Comparison of ENCODE assay signal across 24 cellular contexts in genomic region chr3:37217098-37217849, GRCh38. TPM values are rescaled to one million over a fixed set of nuclear protein-coding genes. Genes with fewer than 3 reads are reported as not detected.
DNase-seq lines count a peak whose midpoint lies in the region; ATAC-seq lines count a peak whose summit lies in the region.
"Had no signal": no experiment of that assay in that cellular context is flagged by ENCODE, and none has a peak within 500 bp of the region (broad histone marks: within the 10 kb centered on the region; RNA-seq: fewer than 3 reads in every experiment).

No MANE protein-coding gene starts in this region.

- no peak overlapping the region for H3K4me3 ChIP-seq in effector memory CD4-positive, alpha-beta T cell (ENCODE audit: insufficient read depth, low read depth, low read length, poor library complexity, severe bottlenecking)
- no peak overlapping the region for H3K4me3 ChIP-seq in aorta (ENCODE audit: low read length in 2 of 2)
- H3K4me3 ChIP-seq: A549, testis had no signal

- no peak overlapping the region for H3K27ac ChIP-seq in effector memory CD4-positive, alpha-beta T cell (ENCODE audit: insufficient read depth, low read length, poor library complexity, severe bottlenecking)
- H3K27ac ChIP-seq in aorta (ENCODE audit: low read depth in 1 of 2, low read length in 2 of 2) = no peak overlapping the region
- H3K27ac ChIP-seq: parathyroid adenoma, testis had no signal

- H3K4me1 Mint-ChIP-seq in activated naive CD4-positive, alpha-beta T cell treated with anti-CD3 and anti-CD28 coated beads, Interleukin-2, amount 10 ng/mL, durations not matched to agents 7 days and 5 days = peaks cover 6% of the 10 kb centered on the region
- H3K4me1 Mint-ChIP-seq in activated naive CD4-positive, alpha-beta T cell treated with anti-CD3 and anti-CD28 coated beads for 36 hours (ENCODE audit: low read depth) = peaks cover 7% of the 10 kb centered on the region
- H3K4me1 Mint-ChIP-seq: neural crest cell had no signal

- H3K4me3 Mint-ChIP-seq in activated naive CD4-positive, alpha-beta T cell treated with anti-CD3 and anti-CD28 coated beads, Interleukin-2, amount 10 ng/mL, durations not matched to agents 7 days and 5 days = no peak overlapping the region
- no peak overlapping the region for H3K4me3 Mint-ChIP-seq in activated naive CD4-positive, alpha-beta T cell treated with anti-CD3 and anti-CD28 coated beads for 36 hours
- H3K4me3 Mint-ChIP-seq: neural crest cell had no signal

- H3K36me3 Mint-ChIP-seq in activated naive CD4-positive, alpha-beta T cell treated with anti-CD3 and anti-CD28 coated beads, Interleukin-2, amount 10 ng/mL, durations not matched to agents 7 days and 5 days = no peaks in the 10 kb centered on the region
- no peaks in the 10 kb centered on the region for H3K36me3 Mint-ChIP-seq in activated naive CD4-positive, alpha-beta T cell treated with anti-CD3 and anti-CD28 coated beads for 36 hours (ENCODE audit: low read depth)

- no peaks in the 10 kb centered on the region for H3K36me3 ChIP-seq in effector memory CD4-positive, alpha-beta T cell (ENCODE audit: control insufficient read depth, insufficient read depth, low read length)
- no peaks in the 10 kb centered on the region for H3K36me3 ChIP-seq in aorta (ENCODE audit: control insufficient read depth in 1 of 2, insufficient read depth in 2 of 2, low read length in 1 of 2)

- WGBS in aorta, 2 donors = 89 to 95% methylated on average over 10 of the region's 10 CpGs

- peaks cover 12% of the 10 kb centered on the region for H3K27me3 Mint-ChIP-seq in activated naive CD4-positive, alpha-beta T cell treated with anti-CD3 and anti-CD28 coated beads, Interleukin-2, amount 10 ng/mL, durations not matched to agents 7 days and 5 days
- H3K27me3 Mint-ChIP-seq in activated naive CD4-positive, alpha-beta T cell treated with anti-CD3 and anti-CD28 coated beads for 36 hours (ENCODE audit: low read depth) = no peaks in the 10 kb centered on the region

- H3K9me3 ChIP-seq in effector memory CD4-positive, alpha-beta T cell (ENCODE audit: control insufficient read depth, low read length) = no peaks in the 10 kb centered on the region
- no peaks in the 10 kb centered on the region for H3K9me3 ChIP-seq in aorta (ENCODE audit: control insufficient read depth, low read length)
- H3K9me3 ChIP-seq: A549, testis had no signal

- CTCF ChIA-PET in activated naive CD4-positive, alpha-beta T cell treated with anti-CD3 and anti-CD28 coated beads, Interleukin-2, amount 10 ng/mL, durations not matched to agents 7 days and 5 days (lab: Charles Lee) = no interaction called here
- CTCF ChIA-PET in activated naive CD4-positive, alpha-beta T cell treated with anti-CD3 and anti-CD28 coated beads for 36 hours (lab: Charles Lee) = interaction anchor here (0.5 kb wide), 1 partner anchor 50 kb away, joined by 3 read pairs; no protein-coding TSS in a partner anchor

- H3K9me3 Mint-ChIP-seq in activated naive CD4-positive, alpha-beta T cell treated with anti-CD3 and anti-CD28 coated beads, Interleukin-2, amount 10 ng/mL, durations not matched to agents 7 days and 5 days = no peaks in the 10 kb centered on the region
- no peaks in the 10 kb centered on the region for H3K9me3 Mint-ChIP-seq in activated naive CD4-positive, alpha-beta T cell treated with anti-CD3 and anti-CD28 coated beads for 36 hours
- H3K9me3 Mint-ChIP-seq: neural crest cell had no signal

- intact Hi-C loops in activated naive CD4-positive, alpha-beta T cell treated with anti-CD3 and anti-CD28 coated beads for 36 hours (cut with micrococcal nuclease) = loop anchor here (10.0 kb wide), 1 partner anchor 162 kb away; no protein-coding TSS in a partner anchor
- intact Hi-C loops in aorta (cut with DNase I) = loop anchor here in 1 of 2 donors (5.0 kb wide), 1 partner anchor 195 kb away; no protein-coding TSS in a partner anchor

- H3K27ac Mint-ChIP-seq in activated naive CD4-positive, alpha-beta T cell treated with anti-CD3 and anti-CD28 coated beads, Interleukin-2, amount 10 ng/mL, durations not matched to agents 7 days and 5 days = peak overlapping the region; percentile 39
- H3K27ac Mint-ChIP-seq in activated naive CD4-positive, alpha-beta T cell treated with anti-CD3 and anti-CD28 coated beads for 36 hours = no peak overlapping the region

- H3K27me3 ChIP-seq in effector memory CD4-positive, alpha-beta T cell (replicated peaks; ENCODE audit: control insufficient read depth, insufficient read depth, low read length, poor library complexity, severe bottlenecking) = no peaks in the 10 kb centered on the region
- no peaks in the 10 kb centered on the region for H3K27me3 ChIP-seq in aorta (ENCODE audit: control insufficient read depth in 1 of 2, insufficient read depth in 2 of 2, low read length in 1 of 2)
- H3K27me3 ChIP-seq: testis had no signal

- peak; percentile 33 for ATAC-seq in aorta (ENCODE audit: low FRiP score)
- ATAC-seq: A549 had no signal

- DNase-seq in activated naive CD4-positive, alpha-beta T cell treated with anti-CD3 and anti-CD28 coated beads, Interleukin-2, amount 10 ng/mL, durations not matched to agents 7 days and 5 days = no peak
- no peak for DNase-seq in activated naive CD4-positive, alpha-beta T cell treated with anti-CD3 and anti-CD28 coated beads for 36 hours
- DNase-seq in T-helper 1 cell = peak in 3 of 5 donors; percentile 4 to 29 (median 12)
- DNase-seq in effector memory CD4-positive, alpha-beta T cell = peak in 2 of 3 donors; percentile 2 to 5
- no peak for DNase-seq in aorta
- no peak for DNase-seq in NCI-H2029 (lab: John Stamatoyannopoulos, UW)
- DNase-seq in SHP77 (lab: John Stamatoyannopoulos, UW) = no peak
- no peak for DNase-seq in NK-92 treated with Interleukin-12 subunit alpha and Interleukin-12 subunit beta, amount 100 ng/mL, for 24 hours (lab: John Stamatoyannopoulos, UW)
- DNase-seq: activated CD8-positive, alpha-beta memory T cell treated with anti-CD3 and anti-CD28 coated beads for 24 hours; activated naive CD4-positive, alpha-beta T cell treated with anti-CD3 and anti-CD28 coated beads, Interleukin-2, amount 50 U/mL, for 16 hours; activated T-cell treated with anti-CD3 and anti-CD28 coated beads for 4 hours; AML-193; DMS153; hippocampal formation; left cardiac atrium; NCI-H1930; NCI-H524 treated with DMSO at 0.1 percent for 48 hours; retina; small intestine; stimulated activated naive CD8-positive, alpha-beta T cell treated with anti-CD3 and anti-CD28 coated beads, Interleukin-15, Interleukin-2, amounts not matched to agents 100 U/mL and 50 U/mL, for 24 hours; testis had no signal

- H3K4me1 ChIP-seq in effector memory CD4-positive, alpha-beta T cell (ENCODE audit: control insufficient read depth, insufficient read depth, low read length, poor library complexity, severe bottlenecking) = peaks cover 28% of the 10 kb centered on the region
- no peaks in the 10 kb centered on the region for H3K4me1 ChIP-seq in aorta (ENCODE audit: control insufficient read depth in 1 of 2, insufficient read depth in 2 of 2, low read length in 2 of 2)
- H3K4me1 ChIP-seq: parathyroid adenoma, testis had no signal

RNA-seq across cellular contexts. Expression of gene GOLGA4, which starts 25.8 kb away (rescaled TPM):
- total RNA-seq in activated naive CD4-positive, alpha-beta T cell treated with anti-CD3 and anti-CD28 coated beads for 36 hours = 10 to 100 TPM; 22.3 to 25.4 TPM
- 100 to 1,000 TPM; 111 to 126 TPM for total RNA-seq in aorta
- 10 to 100 TPM; 30.1 to 39.8 TPM for polyA plus RNA-seq in aorta

RNA-seq across cellular contexts. Expression of gene LRRFIP2, which starts 42.9 kb away (rescaled TPM):
- 10 to 100 TPM; 13.3 to 15.3 TPM for total RNA-seq in activated naive CD4-positive, alpha-beta T cell treated with anti-CD3 and anti-CD28 coated beads for 36 hours
- 10 to 100 TPM; 62.9 to 96.9 TPM for total RNA-seq in aorta
- polyA plus RNA-seq in aorta = 10 to 100 TPM; 44.5 to 51.1 TPM

Comparison
In these comparisons a context has a peak if more than half of its experiments do, and no peak if none do; other contexts are left out.
1. DNase-seq: peak in T-helper 1 cell (3 of 5) and effector memory CD4-positive, alpha-beta T cell (2 of 3); none in activated naive CD4-positive, alpha-beta T cell treated with anti-CD3 and anti-CD28 coated beads, Interleukin-2, amount 10 ng/mL, durations not matched to agents 7 days and 5 days (single experiment), activated naive CD4-positive, alpha-beta T cell treated with anti-CD3 and anti-CD28 coated beads for 36 hours (single experiment), aorta (0 of 2), NCI-H2029 (single experiment), SHP77 (0 of 2) and NK-92 treated with Interleukin-12 subunit alpha and Interleukin-12 subunit beta, amount 100 ng/mL, for 24 hours (single experiment).
2. RNA of gene GOLGA4, which starts 25.8 kb away (total RNA-seq): 111 to 126 TPM in aorta; 22.3 to 25.4 TPM in activated naive CD4-positive, alpha-beta T cell treated with anti-CD3 and anti-CD28 coated beads for 36 hours; every median in the first group is over 4 times any median in the second.